Comparison of ENCODE assay signal across 8 cellular contexts in genomic region chr11:10809373-10810199, GRCh38. TPM values are rescaled to one million over a fixed set of nuclear protein-coding genes. Genes with fewer than 3 reads are reported as not detected.
DNase-seq lines count a peak whose midpoint lies in the region; ATAC-seq and TF ChIP-seq lines count a peak whose summit lies in the region.

No MANE protein-coding gene starts in this region.

- intact Hi-C loops in lower leg skin (cut with DNase I; ENCODE audit: low total_unique reads): no loop called here

- TF ChIP-seq POLR2A in lower leg skin (IDR thresholded peaks at IDR 0.05): no peak

- H3K4me3 ChIP-seq in lower leg skin (ENCODE audit: low read depth, poor library complexity, severe bottlenecking): peak overlapping the region; percentile 48

- H3K36me3 Mint-ChIP-seq in T-cell: peaks cover 28% of the 10 kb centered on the region

- DNase-seq in DMS53 (lab: John Stamatoyannopoulos, UW): peak; percentile 86
- peak in 19 of 34 experiments; percentile 7 to 48 (median 26) for DNase-seq in T-cell
- DNase-seq in dermis blood vessel endothelial cell: peak; percentile 63
- peak; percentile 35 to 90 for DNase-seq in lower leg skin (ENCODE audit: low spot score in 2 of 2)
- DNase-seq in stimulated activated CD8-positive, alpha-beta memory T cell treated with anti-CD3 and anti-CD28 coated beads, Interleukin-7, amount 100 ng/mL, for 1 hour (ENCODE audit: low read depth in 2 of 2): peak; percentile 13 to 14
- no peak for DNase-seq in ureter (ENCODE audit: low spot score)

- peak; percentile 16 for ATAC-seq in GM19397 (IDR thresholded peaks at IDR 0.05; ENCODE audit: unreplicated experiment)
- peak; percentile 17 for ATAC-seq in HG03460 (IDR thresholded peaks at IDR 0.05; ENCODE audit: unreplicated experiment)
- ATAC-seq in T-cell (replicated peaks in 1 of 4): peak; percentile 14 to 31 (median 29)

- CTCF ChIA-PET in T-cell (lab: Charles Lee): interaction anchor here (0.5 to 3.7 kb wide), 35 partner anchors 9 to 1275 kb away, joined by 3 to 60 read pairs (median 6); partner anchors contain the start of genes ZBED5 (in 2 of the 2), CTR9 (in 1 of the 2) and RNF141 (in 1 of the 2)

- peak overlapping the region; percentile 98 for H3K27ac Mint-ChIP-seq in T-cell

- no peaks in the 10 kb centered on the region for H3K27me3 Mint-ChIP-seq in T-cell

- 2% methylated on average over 29 of the region's 29 CpGs for WGBS in lower leg skin, 2 donors

- POLR2A ChIA-PET in T-cell (lab: Charles Lee): interaction anchor here (0.5 to 3.7 kb wide), 55 partner anchors 8 to 1846 kb away, joined by 3 to 164 read pairs (median 4); partner anchors contain the start of genes CTR9 (in 2 of the 2), WEE1 (in 2 of the 2), ZBED5 (in 2 of the 2) and AMPD3 (in 1 of the 2)

- H3K4me3 Mint-ChIP-seq in T-cell: peak overlapping the region; percentile 91 to 95 (median 94)

- peaks cover 36 to 47% (median 41%) of the 10 kb centered on the region in 3 donors for H3K4me1 Mint-ChIP-seq in T-cell

- no peak for TF ChIP-seq CTCF in lower leg skin (IDR thresholded peaks at IDR 0.05)

- no peaks in the 10 kb centered on the region for H3K9me3 Mint-ChIP-seq in T-cell

RNA-seq across cellular contexts. Expression of gene EIF4G2, which starts 0.9 kb away (rescaled TPM):
- total RNA-seq in T-cell (1,000 to 10,000 TPM in 1 of 5 donors, 100 to 1,000 TPM in 4; 575 to 1,022 (median 643) TPM), dermis blood vessel endothelial cell (646 and 1,063 TPM in 2 replicates), lower leg skin (100 to 1,000 TPM; 380 to 450 (median 415) TPM), ureter (1,147 TPM)

RNA-seq across cellular contexts. Expression of gene ZBED5, which starts 48.3 kb away (rescaled TPM):
- total RNA-seq in T-cell (100 to 1,000 TPM in 3 of 5 donors, 10 to 100 TPM in 2; 70.1 to 112 (median 106) TPM), dermis blood vessel endothelial cell (13.6 and 18.7 TPM in 2 replicates), lower leg skin (10 to 100 TPM; 29.0 to 38.0 (median 36.0) TPM), ureter (54.0 TPM)

RNA-seq across cellular contexts. Expression of gene CTR9, which starts 58.5 kb away (rescaled TPM):
- total RNA-seq in T-cell (10 to 100 TPM; 26.4 to 45.6 (median 42.2) TPM), dermis blood vessel endothelial cell (35.4 and 48.3 TPM in 2 replicates), lower leg skin (10 to 100 TPM; 27.8 to 31.8 (median 29.3) TPM), ureter (42.5 TPM)
